Comparison of ENCODE assay signal across 15 cellular contexts in genomic region chr3:136885357-136886213, GRCh38. TPM values are rescaled to one million over a fixed set of nuclear protein-coding genes. Genes with fewer than 3 reads are reported as not detected.
DNase-seq lines count a peak whose midpoint lies in the region; ATAC-seq and TF ChIP-seq lines count a peak whose summit lies in the region.
"Had no signal": no experiment of that assay in that cellular context is flagged by ENCODE, and none has a peak within 500 bp of the region (broad histone marks: within the 10 kb centered on the region; RNA-seq: fewer than 3 reads in every experiment).

No MANE protein-coding gene starts in this region.

- H3K79me1 ChIP-seq in trophoblast cell (ENCODE audit: low read length) = no peaks in the 10 kb centered on the region

- peak overlapping the region; percentile 79 for H3K4ac ChIP-seq in trophoblast cell (ENCODE audit: low read depth, low read length)

- H3K36me3 Mint-ChIP-seq in activated CD4-positive, alpha-beta T cell treated with anti-CD3 and anti-CD28 coated beads, Interleukin-2, amount 10 ng/mL, durations not matched to agents 7 days and 5 days (ENCODE audit: low read depth) = peaks cover 38% of the 10 kb centered on the region
- H3K36me3 Mint-ChIP-seq in activated B cell treated with CpG ODN at 0.5 μM for 24 hours (ENCODE audit: low read depth) = peaks cover 19% of the 10 kb centered on the region

- H4K12ac ChIP-seq in trophoblast cell (ENCODE audit: low read depth, low read length) = no peak overlapping the region

- intact Hi-C loops in activated B cell treated with CpG ODN at 0.5 μM for 24 hours (cut with micrococcal nuclease) = loop anchor here (2.0 kb wide), 1 partner anchor 15 kb away; no protein-coding TSS in a partner anchor
- intact Hi-C loops in stomach (cut with DNase I; ENCODE audit: low total_unique reads) = no loop called here

- peak overlapping the region; percentile 53 for H3K4me3 Mint-ChIP-seq in activated CD4-positive, alpha-beta T cell treated with anti-CD3 and anti-CD28 coated beads, Interleukin-2, amount 10 ng/mL, durations not matched to agents 7 days and 5 days
- H3K4me3 Mint-ChIP-seq in activated B cell treated with CpG ODN at 0.5 μM for 24 hours = peak overlapping the region; percentile 17

- H3K4me3 ChIP-seq in trophoblast cell (ENCODE audit: low read depth, low read length) (no peak overlapping the region), stomach (no peak overlapping the region)
- H3K4me3 ChIP-seq: body of pancreas, smooth muscle cell had no signal

- H2AK5ac ChIP-seq in trophoblast cell (ENCODE audit: low read length) = no peak overlapping the region

- no peak overlapping the region for H2BK5ac ChIP-seq in trophoblast cell (ENCODE audit: low read depth, low read length, poor library complexity)

- H3K36me3 ChIP-seq in trophoblast cell (ENCODE audit: control insufficient read depth in 1 of 2, insufficient read depth in 2 of 2, low read length in 2 of 2) = no peaks in the 10 kb centered on the region
- H3K36me3 ChIP-seq in stomach = peaks cover 0 to 5% (median 0%) of the 10 kb centered on the region in 4 donors

- H3K79me2 ChIP-seq in trophoblast cell (ENCODE audit: control insufficient read depth, insufficient read depth, low read length, poor library complexity) = no peaks in the 10 kb centered on the region

- CTCF ChIA-PET in activated CD4-positive, alpha-beta T cell treated with anti-CD3 and anti-CD28 coated beads, Interleukin-2, amount 10 ng/mL, durations not matched to agents 7 days and 5 days (lab: Charles Lee) = interaction anchor here (1.6 kb wide), 1 partner anchor 13 kb away, joined by 5 read pairs; no protein-coding TSS in a partner anchor
- CTCF ChIA-PET in activated B cell treated with CpG ODN at 0.5 μM for 24 hours (lab: Charles Lee) = no interaction called here

- no peak overlapping the region for H3K4me2 ChIP-seq in trophoblast cell (ENCODE audit: low read length)
- H3K4me2 ChIP-seq: smooth muscle cell had no signal

- no peak for DNase-seq in activated CD4-positive, alpha-beta T cell treated with anti-CD3 and anti-CD28 coated beads, Interleukin-2, amount 10 ng/mL, durations not matched to agents 7 days and 5 days
- no peak for DNase-seq in activated CD4-positive, alpha-beta T cell treated with anti-CD3 and anti-CD28 coated beads, Interleukin-2, amount 50 U/mL, for 1 hour
- DNase-seq in activated B cell treated with CpG ODN at 0.5 μM for 24 hours = no peak
- no peak for DNase-seq in trophoblast cell
- DNase-seq in NCI-H2029 (lab: John Stamatoyannopoulos, UW) = no peak
- DNase-seq in stomach = no peak
- DNase-seq: body of pancreas, DMS153, head of caudate nucleus, occipital lobe, T-helper 9 cell had no signal

- H3K9me3 ChIP-seq in trophoblast cell (ENCODE audit: insufficient read depth, low read depth, low read length) (no peaks in the 10 kb centered on the region), stomach (peaks cover 0 to 4% (median 0%) of the 10 kb centered on the region in 4 donors)
- H3K9me3 ChIP-seq: body of pancreas had no signal

- H3K23ac ChIP-seq in trophoblast cell (ENCODE audit: low read length) = no peak overlapping the region

- H3K18ac ChIP-seq in trophoblast cell (ENCODE audit: low read length) = no peak overlapping the region

- POLR2A ChIA-PET in activated CD4-positive, alpha-beta T cell treated with anti-CD3 and anti-CD28 coated beads, Interleukin-2, amount 10 ng/mL, durations not matched to agents 7 days and 5 days (lab: Charles Lee) = interaction anchor here (0.6 kb wide), 1 partner anchor 774 kb away, joined by 4 read pairs; no protein-coding TSS in a partner anchor
- POLR2A ChIA-PET in activated B cell treated with CpG ODN at 0.5 μM for 24 hours (lab: Charles Lee) = interaction anchor here (1.5 kb wide), 1 partner anchor 22 kb away, joined by 3 read pairs; no protein-coding TSS in a partner anchor

- H3K4me1 Mint-ChIP-seq in activated CD4-positive, alpha-beta T cell treated with anti-CD3 and anti-CD28 coated beads, Interleukin-2, amount 10 ng/mL, durations not matched to agents 7 days and 5 days = peaks cover 61% of the 10 kb centered on the region
- peaks cover 68% of the 10 kb centered on the region for H3K4me1 Mint-ChIP-seq in activated B cell treated with CpG ODN at 0.5 μM for 24 hours

- H2BK12ac ChIP-seq in trophoblast cell (ENCODE audit: low read length) = no peak overlapping the region

- no peak overlapping the region for H4K8ac ChIP-seq in trophoblast cell (ENCODE audit: low read depth, low read length)

- H2BK120ac ChIP-seq in trophoblast cell (ENCODE audit: insufficient read depth, low read length, poor library complexity) = no peak overlapping the region

- peak overlapping the region; percentile 87 for H3K27ac Mint-ChIP-seq in activated CD4-positive, alpha-beta T cell treated with anti-CD3 and anti-CD28 coated beads, Interleukin-2, amount 10 ng/mL, durations not matched to agents 7 days and 5 days
- H3K27ac Mint-ChIP-seq in activated B cell treated with CpG ODN at 0.5 μM for 24 hours = peak overlapping the region; percentile 62

- H3K4me1 ChIP-seq in trophoblast cell (ENCODE audit: control insufficient read depth in 1 of 2, insufficient read depth in 2 of 2, low read length in 2 of 2) = no peaks in the 10 kb centered on the region
- H3K4me1 ChIP-seq in stomach = peaks cover 7 to 46% (median 16%) of the 10 kb centered on the region in 4 donors

- H3K9me3 Mint-ChIP-seq in activated CD4-positive, alpha-beta T cell treated with anti-CD3 and anti-CD28 coated beads, Interleukin-2, amount 10 ng/mL, durations not matched to agents 7 days and 5 days = peaks cover 18% of the 10 kb centered on the region
- peaks cover under 1% of the 10 kb centered on the region for H3K9me3 Mint-ChIP-seq in activated B cell treated with CpG ODN at 0.5 μM for 24 hours

- no peak for TF ChIP-seq EP300 in stomach (IDR thresholded peaks at IDR 0.05)

- H3K27me3 Mint-ChIP-seq in activated CD4-positive, alpha-beta T cell treated with anti-CD3 and anti-CD28 coated beads, Interleukin-2, amount 10 ng/mL, durations not matched to agents 7 days and 5 days = no peaks in the 10 kb centered on the region
- H3K27me3 Mint-ChIP-seq in activated B cell treated with CpG ODN at 0.5 μM for 24 hours = no peaks in the 10 kb centered on the region

- H2AFZ ChIP-seq in trophoblast cell (ENCODE audit: insufficient read depth, low read length, poor library complexity) = no peak overlapping the region

- no peak overlapping the region for H4K91ac ChIP-seq in trophoblast cell (ENCODE audit: low read depth, low read length)

- no CpG with 5 or more reads among the region's 5 CpGs for WGBS in trophoblast cell (ENCODE audit: extremely low coverage, insufficient coverage, insufficient read length)
- WGBS in stomach, 5 donors = 58 to 68% (median 63%) methylated on average over 5 of the region's 5 CpGs

- H3K27me3 ChIP-seq in trophoblast cell (ENCODE audit: insufficient read depth, low read length) (no peaks in the 10 kb centered on the region), stomach (no peaks in the 10 kb centered on the region)
- H3K27me3 ChIP-seq: body of pancreas had no signal

- ATAC-seq in HG02623 (IDR thresholded peaks at IDR 0.05; ENCODE audit: unreplicated experiment) (peak; percentile 54), activated B cell treated with CpG ODN at 0.5 μM for 24 hours (ENCODE audit: low read depth) (peak; percentile 37), HG03457 (IDR thresholded peaks at IDR 0.05; ENCODE audit: unreplicated experiment) (no peak)
- ATAC-seq: body of pancreas, Panc1 had no signal

- H3K9ac ChIP-seq in trophoblast cell (ENCODE audit: low read length) = no peak overlapping the region

- H3K14ac ChIP-seq in trophoblast cell (ENCODE audit: low read length) = no peak overlapping the region

- TF ChIP-seq CTCF in activated B cell treated with CpG ODN at 0.5 μM for 24 hours (IDR thresholded peaks at IDR 0.05) (no peak), stomach (IDR thresholded peaks at IDR 0.05) (no peak)

- no peak for TF ChIP-seq POLR2A in stomach (IDR thresholded peaks at IDR 0.05)

- no peak overlapping the region for H3K27ac ChIP-seq in trophoblast cell (ENCODE audit: low read depth, low read length)
- peak overlapping the region in 1 of 5 donors; percentile 10 for H3K27ac ChIP-seq in stomach
- H3K27ac ChIP-seq: body of pancreas had no signal

RNA-seq across cellular contexts. Expression of gene NCK1, which starts 23.6 kb away (rescaled TPM):
- 10 to 100 TPM; 39.2 to 48.5 TPM for total RNA-seq in activated CD4-positive, alpha-beta T cell treated with anti-CD3 and anti-CD28 coated beads, Interleukin-2, amount 10 ng/mL, durations not matched to agents 7 days and 5 days
- 29.7 and 30.8 TPM in 2 replicates for total RNA-seq in activated B cell treated with CpG ODN at 0.5 μM for 24 hours
- 28.2 and 29.0 TPM in 2 replicates for polyA plus RNA-seq in trophoblast cell (2013)
- total RNA-seq in stomach = 10 to 100 TPM; 21.0 to 59.8 (median 29.8) TPM
- 10 to 100 TPM; 11.9 to 22.5 (median 16.3) TPM for polyA plus RNA-seq in stomach
